Comparison of ENCODE assay signal across 17 cellular contexts in genomic region chr1:50527249-50527986, GRCh38.
DNase-seq lines count a peak whose midpoint lies in the region; ATAC-seq and TF ChIP-seq lines count a peak whose summit lies in the region.
"Had no signal": no experiment of that assay in that cellular context is flagged by ENCODE, and none has a peak within 500 bp of the region (broad histone marks: within the 10 kb centered on the region; RNA-seq: fewer than 3 reads in every experiment).

No MANE protein-coding gene starts in this region.

- intact Hi-C loops in colonic mucosa (cut with DNase I), result no loop called here
- intact Hi-C loops in dorsolateral prefrontal cortex (cut with DNase I), result no loop called here

- H3K9ac ChIP-seq in Karpas-422 (ENCODE audit: low read length), result no peak overlapping the region
- H3K9ac ChIP-seq in colonic mucosa (ENCODE audit: low read depth in 2 of 2, low read length in 2 of 2), result no peak overlapping the region

- H3K36me3 ChIP-seq in Karpas-422 (ENCODE audit: insufficient read depth, low read length) (0 out of 2 replicates have a peak, but pooled peaks cover 10% of the 10 kb centered on the region), colonic mucosa (no peaks in the 10 kb centered on the region)
- H3K36me3 ChIP-seq: cardiac muscle cell had no signal

- no peaks in the 10 kb centered on the region for H3K9me2 ChIP-seq in Karpas-422 (replicated peaks; ENCODE audit: insufficient read depth, low read length)

- H3K4me3 ChIP-seq in Karpas-422 (ENCODE audit: low read length) (no peak overlapping the region), colonic mucosa (no peak overlapping the region), dorsolateral prefrontal cortex (no peak overlapping the region)
- H3K4me3 ChIP-seq: cardiac muscle cell, gastrocnemius medialis had no signal

- H3K4me1 ChIP-seq in Karpas-422 (ENCODE audit: low read length) (no peaks in the 10 kb centered on the region), colonic mucosa (no peaks in the 10 kb centered on the region)
- H3K4me1 ChIP-seq: gastrocnemius medialis had no signal

- no peaks in the 10 kb centered on the region for H3K27me3 ChIP-seq in Karpas-422 (ENCODE audit: low read length)
- H3K27me3 ChIP-seq in colonic mucosa, result no peaks in the 10 kb centered on the region
- no peaks in the 10 kb centered on the region for H3K27me3 ChIP-seq in dorsolateral prefrontal cortex
- H3K27me3 ChIP-seq: cardiac muscle cell, gastrocnemius medialis had no signal

- in situ Hi-C loops in Caki2 (cut with HindIII; ENCODE audit: low pct_unique_long_range_greater_than_20kb, low sequenced_read_pairs), result no loop called here

- H3K27ac ChIP-seq in Karpas-422 (ENCODE audit: low read length) (no peak overlapping the region), colonic mucosa (no peak overlapping the region), dorsolateral prefrontal cortex (no peak overlapping the region)
- H3K27ac ChIP-seq: cardiac muscle cell, gastrocnemius medialis had no signal

- ATAC-seq in GM21381 (IDR thresholded peaks at IDR 0.05; ENCODE audit: unreplicated experiment) (peak; percentile 71), HG03108 (IDR thresholded peaks at IDR 0.05; ENCODE audit: unreplicated experiment) (peak; percentile 66)
- ATAC-seq: gastrocnemius medialis; left cardiac atrium; natural killer cell treated with Interleukin-12 subunit alpha and Interleukin-12 subunit beta and Interleukin-15 and Interleukin-18, amount 100 ng/mL, for 72 hours; stimulated activated naive CD8-positive, alpha-beta T cell treated with anti-CD3 and anti-CD28 coated beads, Interleukin-15, amount 100 ng/mL, for 72 hours had no signal

- H3K4me2 ChIP-seq in Karpas-422 (ENCODE audit: low read depth, low read length, poor library complexity, severe bottlenecking), result no peak overlapping the region

- H3K9me3 ChIP-seq in Karpas-422 (ENCODE audit: low read length) (no peaks in the 10 kb centered on the region; the same call in 1 of the 2 replicates), colonic mucosa (no peaks in the 10 kb centered on the region)
- H3K9me3 ChIP-seq: gastrocnemius medialis had no signal

- peak; percentile 23 for DNase-seq in Caki2 (ENCODE audit: low read depth)
- peak; percentile 26 for DNase-seq in glomerular visceral epithelial cell (ENCODE audit: extremely low spot score)
- no peak for DNase-seq in activated CD8-positive, alpha-beta memory T cell treated with anti-CD3 and anti-CD28 coated beads for 24 hours
- DNase-seq in Karpas-422, result no peak
- DNase-seq in colonic mucosa, result no peak
- DNase-seq in dorsolateral prefrontal cortex, result no peak
- DNase-seq: gastrocnemius medialis; left cardiac atrium; NCI-H2107; NCI-H524; posterior cingulate gyrus; stimulated activated naive CD8-positive, alpha-beta T cell treated with anti-CD3 and anti-CD28 coated beads, Interleukin-15, amount 100 ng/mL, for 72 hours; trophoblast cell had no signal

- H2AFZ ChIP-seq in Karpas-422 (ENCODE audit: low read length), result no peak overlapping the region

- H3K79me2 ChIP-seq in Karpas-422 (ENCODE audit: low read length), result no peaks in the 10 kb centered on the region

- TF ChIP-seq CTCF in colonic mucosa (IDR thresholded peaks at IDR 0.05) (no peak), dorsolateral prefrontal cortex (IDR thresholded peaks at IDR 0.05 in 54 of 56, conservative IDR thresholded peaks at IDR 0.05 in 2 of 56; ENCODE audit: low read depth in 1 of 56, partially characterized antibody in 56 of 56) (no peak)

- no peaks in the 10 kb centered on the region for H4K20me1 ChIP-seq in Karpas-422 (ENCODE audit: insufficient read depth, low read depth, low read length)

Comparison
In these comparisons a context has a peak if more than half of its experiments do, and no peak if none do; other contexts are left out.
1. DNase-seq: peak in Caki2 (single experiment) and glomerular visceral epithelial cell (single experiment); none in activated CD8-positive, alpha-beta memory T cell treated with anti-CD3 and anti-CD28 coated beads for 24 hours (single experiment), Karpas-422 (single experiment), colonic mucosa (single experiment) and dorsolateral prefrontal cortex (0 of 10).